ENCODE assay signal across 9 cellular contexts in the genomic region with DNA sequence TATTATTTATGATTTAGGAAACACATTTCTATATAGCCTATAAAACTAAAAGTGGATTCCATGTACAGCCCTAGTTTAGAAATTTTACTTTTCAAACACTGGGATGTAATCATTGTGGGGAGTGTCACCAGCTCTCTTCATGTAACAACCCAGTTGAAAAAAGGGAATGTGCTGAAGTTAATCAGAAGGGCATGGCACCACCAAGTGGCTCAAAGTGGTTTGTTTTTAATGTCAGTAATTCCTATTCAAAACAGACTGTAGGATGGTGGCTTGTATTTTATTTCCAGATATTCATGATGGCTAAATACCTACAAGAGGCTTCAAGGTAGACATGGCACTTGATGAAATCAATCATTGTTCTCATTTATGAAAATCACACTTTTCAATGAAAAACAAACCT. TPM values are rescaled to one million over a fixed set of nuclear protein-coding genes. Genes with fewer than 3 reads are reported as not detected.
DNase-seq lines count a peak whose midpoint lies in the region; ATAC-seq, FAIRE-seq and TF ChIP-seq lines count a peak whose summit lies in the region.
"Had no signal": no experiment of that assay in that cellular context is flagged by ENCODE, and none has a peak within 500 bp of the region (broad histone marks: within the 10 kb centered on the region; RNA-seq: fewer than 3 reads in every experiment).

No MANE protein-coding gene starts in this region.

- TF ChIP-seq CTCF in IMR-90 (conservative IDR thresholded peaks at IDR 0.05; ENCODE audit: low read depth, low read length): peak; percentile 35
- peak; percentile 77 for TF ChIP-seq CTCF in VCaP (conservative IDR thresholded peaks at IDR 0.05)

- H3K36me3 ChIP-seq in IMR-90 (ENCODE audit: control insufficient read depth, insufficient read depth, low read length): no peaks in the 10 kb centered on the region

- H3K27ac ChIP-seq in IMR-90 (ENCODE audit: insufficient read depth, low read length) (no peak overlapping the region), VCaP (peak overlapping the region; percentile 83)

- no peak overlapping the region for H3K4ac ChIP-seq in IMR-90 (ENCODE audit: low read depth, low read length)

- H2AK5ac ChIP-seq in IMR-90 (ENCODE audit: low read depth, low read length): no peak overlapping the region

- no peak overlapping the region for H3K23ac ChIP-seq in IMR-90 (ENCODE audit: low read depth, low read length)

- H2BK20ac ChIP-seq in IMR-90 (ENCODE audit: low read depth, low read length): no peak overlapping the region

- peaks cover 10% of the 10 kb centered on the region for H3K27me3 ChIP-seq in IMR-90 (ENCODE audit: control insufficient read depth, insufficient read depth, low read length)

- H3K14ac ChIP-seq in IMR-90 (replicated peaks; ENCODE audit: low read depth, low read length): no peak overlapping the region

- H3K4me3 ChIP-seq in IMR-90 (ENCODE audit: insufficient read depth, low read depth, low read length): no peak overlapping the region

- H3K9ac ChIP-seq in IMR-90 (ENCODE audit: low read depth, low read length): no peak overlapping the region

- H2BK5ac ChIP-seq in IMR-90 (ENCODE audit: low read depth, low read length, poor library complexity, severe bottlenecking): no peak overlapping the region

- H3K4me2 ChIP-seq in IMR-90 (ENCODE audit: low read depth, low read length): no peak overlapping the region

- no peak overlapping the region for H4K8ac ChIP-seq in IMR-90 (ENCODE audit: low read depth in 2 of 2, low read length in 2 of 2)

- TF ChIP-seq POLR2A in IMR-90 (IDR thresholded peaks at IDR 0.05; ENCODE audit: low read depth, low read length): no peak

- DNase-seq in NCI-H510A treated with DMSO at 0.1 percent for 48 hours (lab: John Stamatoyannopoulos, UW) (peak; percentile 62), NCI-H510A (lab: John Stamatoyannopoulos, UW) (no peak), IMR-90 (peak; percentile 5), kidney glomerular epithelial cell (lab: John Stamatoyannopoulos, UW) (peak; percentile 8), NCI-H1436 (lab: John Stamatoyannopoulos, UW) (no peak), occipital lobe (lab: John Stamatoyannopoulos, UW) (no peak), GM19239 (ENCODE audit: insufficient read length, low spot score) (no peak)

- H2AFZ ChIP-seq in IMR-90 (replicated peaks; ENCODE audit: low read length, poor library complexity): no peak overlapping the region

- dilution Hi-C loops in IMR-90 (cut with HindIII; ENCODE audit: low sequenced_read_pairs, unreplicated experiment): no loop called here

- ATAC-seq in IMR-90 (ENCODE audit: low read depth): peak; percentile 61

- no peaks in the 10 kb centered on the region for H3K4me1 ChIP-seq in IMR-90 (ENCODE audit: control insufficient read depth, insufficient read depth, low read length)
- H3K4me1 ChIP-seq: Caco-2 had no signal

- POLR2A ChIA-PET in IMR-90 (lab: Charles Lee; ENCODE audit: unreplicated experiment): no interaction called here

- no peak overlapping the region for H2BK120ac ChIP-seq in IMR-90 (ENCODE audit: low read depth, low read length)

- intact Hi-C loops in IMR-90 (cut with micrococcal nuclease): loop anchor here (1.0 kb wide), 1 partner anchor 230 kb away; a partner anchor contains a TSS

- H3K79me1 ChIP-seq in IMR-90 (ENCODE audit: low read depth in 1 of 2, low read length in 2 of 2): no peaks in the 10 kb centered on the region

- no peak overlapping the region for H2AK9ac ChIP-seq in IMR-90 (replicated peaks; ENCODE audit: low read depth, low read length, poor library complexity)

- H3K9me3 ChIP-seq in IMR-90 (ENCODE audit: control insufficient read depth, insufficient read depth, low read length): no peaks in the 10 kb centered on the region
- H3K9me3 ChIP-seq: Caco-2 had no signal

- H3K56ac ChIP-seq in IMR-90 (ENCODE audit: extremely low read depth, insufficient read depth, low read length): no peak overlapping the region

- TF ChIP-seq RAD21 in IMR-90 (IDR thresholded peaks at IDR 0.05; ENCODE audit: low read length): peak; percentile 29

- in situ Hi-C loops in IMR-90 (cut with MboI; ENCODE audit: low sequenced_read_pairs): no loop called here

- CTCF ChIA-PET in IMR-90 (lab: Yijun Ruan, JAX): interaction anchor here (1.3 to 2.2 kb wide), 2 partner anchors 28 to 231 kb away, joined by 3 to 7 read pairs; a partner anchor contains a TSS

- H3K9me1 ChIP-seq in IMR-90 (ENCODE audit: insufficient read depth, low read length): no peaks in the 10 kb centered on the region

- no peak overlapping the region for H2BK15ac ChIP-seq in IMR-90 (ENCODE audit: low read depth, low read length)

- H4K20me1 ChIP-seq in IMR-90 (ENCODE audit: insufficient read depth, low read length): no peaks in the 10 kb centered on the region

- BruUV-seq in IMR-90 (replicated peaks; lab: Mats Ljungman, UMichigan): no TSS peak

- H4K91ac ChIP-seq in IMR-90 (ENCODE audit: insufficient read depth, low read depth, low read length): no peak overlapping the region

- no peak for FAIRE-seq in GM19239 (lab: Jason Lieb, UNC)

- H4K5ac ChIP-seq in IMR-90 (ENCODE audit: low read depth, low read length): no peak overlapping the region

- H3K18ac ChIP-seq in IMR-90 (ENCODE audit: low read depth, low read length): no peak overlapping the region

TF ChIP-seq in IMR-90, 13 proteins besides CTCF, POLR2A, EP300 and RAD21:
- no peak for TF ChIP-seq SMC3 (IDR thresholded peaks at IDR 0.05; ENCODE audit: low read depth, low read length)
- TF ChIP-seq NFE2L2 (IDR thresholded peaks at IDR 0.05; ENCODE audit: low read depth, low read length): no peak
- TF ChIP-seq MAFK (IDR thresholded peaks at IDR 0.05; ENCODE audit: low read depth, low read length): no peak
- TF ChIP-seq MXI1 (IDR thresholded peaks at IDR 0.05; ENCODE audit: borderline replicate concordance, low read depth, low read length): no peak
- no peak for TF ChIP-seq MAZ (IDR thresholded peaks at IDR 0.05; ENCODE audit: borderline replicate concordance, low read depth, low read length)
- TF ChIP-seq, protein P1, sequence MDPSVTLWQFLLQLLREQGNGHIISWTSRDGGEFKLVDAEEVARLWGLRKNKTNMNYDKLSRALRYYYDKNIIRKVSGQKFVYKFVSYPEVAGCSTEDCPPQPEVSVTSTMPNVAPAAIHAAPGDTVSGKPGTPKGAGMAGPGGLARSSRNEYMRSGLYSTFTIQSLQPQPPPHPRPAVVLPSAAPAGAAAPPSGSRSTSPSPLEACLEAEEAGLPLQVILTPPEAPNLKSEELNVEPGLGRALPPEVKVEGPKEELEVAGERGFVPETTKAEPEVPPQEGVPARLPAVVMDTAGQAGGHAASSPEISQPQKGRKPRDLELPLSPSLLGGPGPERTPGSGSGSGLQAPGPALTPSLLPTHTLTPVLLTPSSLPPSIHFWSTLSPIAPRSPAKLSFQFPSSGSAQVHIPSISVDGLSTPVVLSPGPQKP (IDR thresholded peaks at IDR 0.05; ENCODE audit: borderline replicate concordance, low read depth, low read length): no peak
- no peak for TF ChIP-seq FOS (IDR thresholded peaks at IDR 0.05; ENCODE audit: low read depth, low read length)
- TF ChIP-seq RCOR1 (IDR thresholded peaks at IDR 0.05; ENCODE audit: insufficient replicate concordance, low read length): no peak
- TF ChIP-seq, protein P2, sequence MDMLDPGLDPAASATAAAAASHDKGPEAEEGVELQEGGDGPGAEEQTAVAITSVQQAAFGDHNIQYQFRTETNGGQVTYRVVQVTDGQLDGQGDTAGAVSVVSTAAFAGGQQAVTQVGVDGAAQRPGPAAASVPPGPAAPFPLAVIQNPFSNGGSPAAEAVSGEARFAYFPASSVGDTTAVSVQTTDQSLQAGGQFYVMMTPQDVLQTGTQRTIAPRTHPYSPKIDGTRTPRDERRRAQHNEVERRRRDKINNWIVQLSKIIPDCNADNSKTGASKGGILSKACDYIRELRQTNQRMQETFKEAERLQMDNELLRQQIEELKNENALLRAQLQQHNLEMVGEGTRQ (IDR thresholded peaks at IDR 0.05; ENCODE audit: low read depth, low read length): no peak
- TF ChIP-seq CEBPB (IDR thresholded peaks at IDR 0.05; ENCODE audit: low read depth, low read length): no peak
- no peak for TF ChIP-seq CHD1 (IDR thresholded peaks at IDR 0.05; ENCODE audit: low read depth, low read length)
- no peak for TF ChIP-seq BHLHE40 (IDR thresholded peaks at IDR 0.05; ENCODE audit: low read depth, low read length)
- TF ChIP-seq RFX5 (IDR thresholded peaks at IDR 0.05; ENCODE audit: low read depth, low read length): no peak

RNA-seq across cellular contexts. Expression of a gene that starts 58.1 kb away (rescaled TPM):
- total RNA-seq in IMR-90 (2012; rRNA removed) (1.3 and 1.4 TPM in 2 replicates), occipital lobe (3.6 TPM)
- polyA plus RNA-seq in IMR-90 (2012; rRNA removed): 0.89 and 1.4 TPM in 2 replicates
- polyA plus RNA-seq in IMR-90 (2012; cell fraction: cytosol; rRNA removed): 0.39 and 0.76 TPM in 2 replicates
- polyA plus RNA-seq in IMR-90 (2012; cell fraction: nucleus; rRNA removed; ENCODE audit: low replicate concordance): 0.14 and 1.2 TPM in 2 replicates

Comparison
In these comparisons a context has a peak if more than half of its experiments do, and no peak if none do; other contexts are left out.
1. DNase-seq: peak in NCI-H510A treated with DMSO at 0.1 percent for 48 hours (single experiment), IMR-90 (single experiment) and kidney glomerular epithelial cell (single experiment); none in NCI-H510A (single experiment), NCI-H1436 (single experiment), occipital lobe (single experiment) and GM19239 (single experiment).